8 cellular contexts compared by ENCODE assay signal in the genomic region with DNA sequence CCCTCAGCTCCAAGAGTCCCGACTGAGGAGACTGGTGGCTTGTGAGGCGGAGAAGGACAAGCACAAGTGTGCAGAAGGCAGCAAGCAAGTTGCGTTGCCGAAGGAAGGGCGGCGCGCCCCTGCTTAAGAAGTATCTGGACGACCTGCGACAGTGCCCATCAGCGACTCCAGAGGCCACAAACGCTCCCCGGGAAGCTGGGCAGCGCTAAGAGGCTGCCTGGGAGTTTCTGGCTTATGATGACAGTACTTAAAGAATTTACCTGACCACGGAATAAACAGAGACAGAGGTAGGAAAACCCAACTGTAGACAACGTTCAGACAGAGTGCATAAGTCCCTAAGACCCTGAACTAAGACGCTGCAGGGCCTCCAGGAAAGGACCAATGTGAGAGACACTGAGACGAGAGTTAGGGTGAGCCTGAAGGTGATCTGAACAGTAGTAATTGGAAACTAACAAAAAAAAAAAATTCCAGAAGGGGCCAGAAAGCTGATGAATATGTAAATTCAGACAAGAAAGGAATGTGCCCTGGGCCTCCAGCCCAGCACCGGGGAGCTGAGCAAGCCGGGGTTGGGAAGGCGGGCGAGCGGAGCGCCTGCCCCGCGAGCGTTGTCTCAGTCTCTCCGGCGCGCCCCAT. TPM values are rescaled to one million over a fixed set of nuclear protein-coding genes. Genes with fewer than 3 reads are reported as not detected.
A peak's percentile ranks its signal among the peaks of the same experiment; 100 is the strongest.
DNase-seq lines count a peak whose midpoint lies in the region; ATAC-seq and TF ChIP-seq lines count a peak whose summit lies in the region.

No MANE protein-coding gene starts in this region.

- peak overlapping the region; percentile 83 for H3K27ac ChIP-seq in psoas muscle

- H3K27me3 Mint-ChIP-seq in WTC11 (ENCODE audit: low read depth): peaks cover 47% of the 10 kb centered on the region

- peak overlapping the region; percentile 86 for H3K4me3 Mint-ChIP-seq in WTC11

- no peaks in the 10 kb centered on the region for H3K36me3 ChIP-seq in psoas muscle (ENCODE audit: insufficient read depth in 1 of 2, low read depth in 1 of 2)

- no peaks in the 10 kb centered on the region for H3K4me1 ChIP-seq in psoas muscle

- POLR2A ChIA-PET in WTC11 (lab: Charles Lee): interaction anchor here (0.9 to 1.8 kb wide), 5 partner anchors 25 to 146 kb away, joined by 3 to 6 read pairs (median 4); a partner anchor contains a TSS

- H3K27me3 ChIP-seq in psoas muscle (ENCODE audit: insufficient read depth in 3 of 3, low read length in 2 of 3): no peaks in the 10 kb centered on the region

- H3K4me3 ChIP-seq in fibroblast of the aortic adventitia (ENCODE audit: low read depth, low read length) (peak overlapping the region; percentile 79), psoas muscle (peak overlapping the region; percentile 76)

- H3K4me1 Mint-ChIP-seq in WTC11: peaks cover 69% of the 10 kb centered on the region

- ATAC-seq in HG02759 (IDR thresholded peaks at IDR 0.05; ENCODE audit: unreplicated experiment) (peak; percentile 0), WTC11 (no peak), psoas muscle (no peak), HG03095 (IDR thresholded peaks at IDR 0.05; ENCODE audit: unreplicated experiment) (no peak)

- WGBS in psoas muscle, 3 donors: 26 to 40% (median 36%) methylated on average over 27 to 29 of the region's 29 CpGs

- no peak for TF ChIP-seq CTCF in WTC11 (IDR thresholded peaks at IDR 0.05)
- TF ChIP-seq CTCF in fibroblast of the aortic adventitia (IDR thresholded peaks at IDR 0.05; ENCODE audit: insufficient read depth, low read length): no peak
- TF ChIP-seq CTCF in psoas muscle (IDR thresholded peaks at IDR 0.05): no peak

- CTCF ChIA-PET in WTC11 (lab: Charles Lee): interaction anchor here (0.5 to 5.7 kb wide), 30 partner anchors 8 to 1265 kb away, joined by 3 to 41 read pairs (median 4); no protein-coding TSS in a partner anchor

- H3K9me3 ChIP-seq in psoas muscle: no peaks in the 10 kb centered on the region

- peak overlapping the region; percentile 94 for H3K27ac Mint-ChIP-seq in WTC11

- peak; percentile 58 for TF ChIP-seq POLR2A in GM15510 (IDR thresholded peaks at IDR 0.05; ENCODE audit: borderline replicate concordance, extremely low read depth, insufficient read length)

- H3K9me3 Mint-ChIP-seq in WTC11: peaks cover 3% of the 10 kb centered on the region

- intact Hi-C loops in psoas muscle (cut with DNase I): loop anchor here (5.0 kb wide), 2 partner anchors 72 to 167 kb away; no protein-coding TSS in a partner anchor

- peaks cover 3% of the 10 kb centered on the region for H3K36me3 Mint-ChIP-seq in WTC11

- no peak for DNase-seq in WTC11 (ENCODE audit: low spot score)
- peak; percentile 61 for DNase-seq in fibroblast of the aortic adventitia (ENCODE audit: low read depth)
- DNase-seq in psoas muscle: peak in 1 of 2 donors; percentile 57
- no peak for DNase-seq in NCI-H1436 (lab: John Stamatoyannopoulos, UW)
- no peak for DNase-seq in D341Med (ENCODE audit: low spot score)

TF ChIP-seq in WTC11, 78 proteins besides CTCF, POLR2A, EP300 and RAD21:
- TF ChIP-seq CREM (CRISPR knock-in tag; IDR thresholded peaks at IDR 0.05) (peak; percentile 1; the same call in 1 of the 2 replicates), ZNF317 (CRISPR knock-in tag; IDR thresholded peaks at IDR 0.05; ENCODE audit: borderline replicate concordance, low read depth) (no peak)
- TF ChIP-seq, protein P1, sequence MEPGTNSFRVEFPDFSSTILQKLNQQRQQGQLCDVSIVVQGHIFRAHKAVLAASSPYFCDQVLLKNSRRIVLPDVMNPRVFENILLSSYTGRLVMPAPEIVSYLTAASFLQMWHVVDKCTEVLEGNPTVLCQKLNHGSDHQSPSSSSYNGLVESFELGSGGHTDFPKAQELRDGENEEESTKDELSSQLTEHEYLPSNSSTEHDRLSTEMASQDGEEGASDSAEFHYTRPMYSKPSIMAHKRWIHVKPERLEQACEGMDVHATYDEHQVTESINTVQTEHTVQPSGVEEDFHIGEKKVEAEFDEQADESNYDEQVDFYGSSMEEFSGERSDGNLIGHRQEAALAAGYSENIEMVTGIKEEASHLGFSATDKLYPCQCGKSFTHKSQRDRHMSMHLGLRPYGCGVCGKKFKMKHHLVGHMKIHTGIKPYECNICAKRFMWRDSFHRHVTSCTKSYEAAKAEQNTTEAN (CRISPR knock-in tag; IDR thresholded peaks at IDR 0.05): 0 out of 2 replicates have a peak, but pooled peaks have one; percentile 13

RNA-seq across cellular contexts. Expression of a gene that starts 1.0 kb away (rescaled TPM):
- total RNA-seq in WTC11 (2021) (16.0 to 20.2 TPM (median 17.1 TPM) in 3 replicates), fibroblast of the aortic adventitia (ENCODE audit: low replicate concordance) (16.1 and 46.0 TPM in 2 replicates), psoas muscle (1 to 10 TPM; 1.9 to 8.7 (median 3.8) TPM)
- 1 to 10 TPM; 4.2 to 6.2 (median 5.3) TPM for polyA plus RNA-seq in psoas muscle
